31 cellular contexts compared by ENCODE assay signal in the genomic region with DNA sequence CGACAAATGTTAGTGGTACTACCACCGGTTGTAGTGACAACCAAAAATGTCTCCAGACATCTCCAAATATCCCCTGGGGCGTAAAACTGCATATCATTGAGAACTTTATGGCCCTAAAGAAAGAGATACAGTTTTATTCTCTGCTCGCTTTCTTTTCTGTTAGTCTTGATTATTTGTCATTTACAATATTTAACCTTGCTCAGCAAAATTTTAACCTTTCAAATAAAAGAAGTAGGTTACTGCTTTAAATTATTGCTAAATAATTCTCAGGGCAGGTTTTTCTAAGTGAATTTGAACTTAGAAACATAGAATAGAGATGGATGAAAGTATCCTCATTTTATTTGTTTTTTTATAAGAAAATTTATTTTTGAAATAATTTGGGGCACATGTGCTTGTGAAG.
"Had no signal": no experiment of that assay in that cellular context is flagged by ENCODE, and none has a peak within 500 bp of the region (broad histone marks: within the 10 kb centered on the region; RNA-seq: fewer than 3 reads in every experiment).

No MANE protein-coding gene starts in this region.

- H2AFZ ChIP-seq: neural progenitor cell, parathyroid adenoma had no signal

- H3K9me3 ChIP-seq: ovary, psoas muscle, spleen, thoracic aorta, thyroid gland, tibial nerve, upper lobe of right lung, uterus had no signal

- H3K4me2 ChIP-seq: neural progenitor cell, smooth muscle cell had no signal

- H3K36me3 Mint-ChIP-seq: natural killer cell had no signal

- H3K4me3 ChIP-seq: neural progenitor cell, ovary, psoas muscle, skin epidermis, smooth muscle cell, spleen, thoracic aorta, thyroid gland, tibial nerve, upper lobe of right lung, uterus had no signal

- H3K27me3 ChIP-seq: neural progenitor cell, ovary, spleen, thyroid gland, tibial nerve, upper lobe of right lung, uterus had no signal

- H3K9me3 Mint-ChIP-seq: natural killer cell; nephron; stimulated activated naive CD8-positive, alpha-beta T cell treated with anti-CD3 and anti-CD28 coated beads, Interleukin-15, amount 100 ng/mL, for 72 hours; type B pancreatic cell had no signal

- H3K36me3 ChIP-seq: neural progenitor cell, ovary, spleen, thoracic aorta, thyroid gland, tibial nerve, upper lobe of right lung, uterus had no signal

- H3K4me1 Mint-ChIP-seq: neural progenitor cell had no signal

- H3K27ac Mint-ChIP-seq: natural killer cell; nephron; neural progenitor cell; progenitor cell of endocrine pancreas; stimulated activated memory B cell treated with anti-CD40 and anti-IgM and Interleukin-4, amounts not matched to agents 10 μg/mL and 1 μg/mL and 100 μg/mL, for 72 hours; stimulated activated naive CD8-positive, alpha-beta T cell treated with anti-CD3 and anti-CD28 coated beads, Interleukin-15, amount 100 ng/mL, for 72 hours; type B pancreatic cell had no signal

- ATAC-seq: naive thymus-derived CD4-positive, alpha-beta T cell; natural killer cell; psoas muscle; right cardiac atrium; sciatic nerve; stimulated activated memory B cell treated with anti-CD40 and anti-IgM and Interleukin-4, amounts not matched to agents 10 μg/mL and 1 μg/mL and 100 μg/mL, for 72 hours; stimulated activated naive CD8-positive, alpha-beta T cell treated with anti-CD3 and anti-CD28 coated beads, Interleukin-15, amount 100 ng/mL, for 72 hours; stimulated activated naive CD8-positive, alpha-beta T cell treated with anti-CD3 and anti-CD28 coated beads, Interleukin-15, Interleukin-2, amounts not matched to agents 100 U/mL and 50 U/mL, for 24 hours; upper lobe of right lung had no signal

- H3K27ac ChIP-seq: neural progenitor cell, ovary, parathyroid adenoma, psoas muscle, skin epidermis, spleen, thoracic aorta, thyroid gland, tibial nerve, upper lobe of right lung, uterus had no signal

- H3K9ac ChIP-seq: neural progenitor cell, parathyroid adenoma had no signal

- H3K27me3 Mint-ChIP-seq: naive thymus-derived CD4-positive, alpha-beta T cell; progenitor cell of endocrine pancreas; stimulated activated memory B cell treated with anti-CD40 and anti-IgM and Interleukin-4, amounts not matched to agents 10 μg/mL and 1 μg/mL and 100 μg/mL, for 72 hours; stimulated activated naive CD8-positive, alpha-beta T cell treated with anti-CD3 and anti-CD28 coated beads, Interleukin-15, amount 100 ng/mL, for 72 hours; type B pancreatic cell had no signal

- DNase-seq: naive thymus-derived CD4-positive, alpha-beta T cell; natural killer cell; occipital lobe; ovary; posterior cingulate gyrus; psoas muscle; right cardiac atrium; spleen; stimulated activated CD4-positive, alpha-beta T cell treated with anti-CD3 and anti-CD28 coated beads, Interleukin-12 subunit alpha, Interleukin-12 subunit beta, amount 100 ng/mL, for 4 hours; stimulated activated CD4-positive, alpha-beta T cell treated with anti-CD3 and anti-CD28 coated beads, Interleukin-1b, Interleukin-23, amount 100 ng/mL, for 48 hours; stimulated activated CD4-positive, alpha-beta T cell treated with anti-CD3 and anti-CD28 coated beads, Interleukin-4, amount 100 ng/mL, for 1 hour; stimulated activated CD4-positive, alpha-beta T cell treated with anti-CD3 and anti-CD28 coated beads, Interleukin-4, amount 100 ng/mL, for 4 hours; stimulated activated CD8-positive, alpha-beta memory T cell treated with anti-CD3 and anti-CD28 coated beads, Interleukin-4, amount 100 ng/mL, for 48 hours; stimulated activated naive CD4-positive, alpha-beta T cell; stimulated activated naive CD8-positive, alpha-beta T cell treated with anti-CD3 and anti-CD28 coated beads, Interleukin-15, amount 100 ng/mL, for 72 hours; stimulated activated naive CD8-positive, alpha-beta T cell treated with anti-CD3 and anti-CD28 coated beads, Interleukin-15, Interleukin-2, amounts not matched to agents 100 U/mL and 50 U/mL, for 24 hours; substantia nigra; thyroid gland; upper lobe of right lung; uterus had no signal

- H3K4me3 Mint-ChIP-seq: naive thymus-derived CD4-positive, alpha-beta T cell; natural killer cell; nephron; neural progenitor cell; stimulated activated memory B cell treated with anti-CD40 and anti-IgM and Interleukin-4, amounts not matched to agents 10 μg/mL and 1 μg/mL and 100 μg/mL, for 72 hours; stimulated activated naive CD8-positive, alpha-beta T cell treated with anti-CD3 and anti-CD28 coated beads, Interleukin-15, amount 100 ng/mL, for 72 hours; type B pancreatic cell had no signal

- H3K4me1 ChIP-seq: neural progenitor cell, parathyroid adenoma, psoas muscle, thyroid gland, upper lobe of right lung, uterus had no signal
